Comparison of ENCODE assay signal across 9 cellular contexts in genomic region chr7:7099584-7100014, GRCh38.
DNase-seq lines count a peak whose midpoint lies in the region; ATAC-seq and TF ChIP-seq lines count a peak whose summit lies in the region.
"Had no signal": no experiment of that assay in that cellular context is flagged by ENCODE, and none has a peak within 500 bp of the region (broad histone marks: within the 10 kb centered on the region; RNA-seq: fewer than 3 reads in every experiment).

No MANE protein-coding gene starts in this region.

- no peak overlapping the region for H3K4me3 ChIP-seq in lower lobe of right lung

- peaks cover 26% of the 10 kb centered on the region for H3K4me1 ChIP-seq in lower lobe of right lung

- H3K9me3 Mint-ChIP-seq in activated naive CD4-positive, alpha-beta T cell treated with anti-CD3 and anti-CD28 coated beads, Interleukin-2, amount 10 ng/mL, durations not matched to agents 7 days and 5 days: no peaks in the 10 kb centered on the region
- H3K9me3 Mint-ChIP-seq: memory B cell had no signal

- H3K27ac ChIP-seq in lower lobe of right lung: no peak overlapping the region

- CTCF ChIA-PET in activated naive CD4-positive, alpha-beta T cell treated with anti-CD3 and anti-CD28 coated beads, Interleukin-2, amount 10 ng/mL, durations not matched to agents 7 days and 5 days (lab: Charles Lee): interaction anchor here (0.6 to 1.6 kb wide), 4 partner anchors 71 to 467 kb away, joined by 3 to 5 read pairs (median 4); partner anchors contain the start of gene MIOS

- ATAC-seq in lower lobe of right lung: peak; percentile 90
- no peak for ATAC-seq in GM18511 (IDR thresholded peaks at IDR 0.05; ENCODE audit: unreplicated experiment)
- no peak for ATAC-seq in GM19395 (IDR thresholded peaks at IDR 0.05; ENCODE audit: unreplicated experiment)

- H3K36me3 ChIP-seq in lower lobe of right lung: no peaks in the 10 kb centered on the region

- H3K4me3 Mint-ChIP-seq in activated naive CD4-positive, alpha-beta T cell treated with anti-CD3 and anti-CD28 coated beads, Interleukin-2, amount 10 ng/mL, durations not matched to agents 7 days and 5 days: no peak overlapping the region
- H3K4me3 Mint-ChIP-seq: memory B cell had no signal

- H3K27ac Mint-ChIP-seq in activated naive CD4-positive, alpha-beta T cell treated with anti-CD3 and anti-CD28 coated beads, Interleukin-2, amount 10 ng/mL, durations not matched to agents 7 days and 5 days: no peak overlapping the region
- H3K27ac Mint-ChIP-seq: memory B cell had no signal

- H3K9me3 ChIP-seq in lower lobe of right lung: no peaks in the 10 kb centered on the region

- no peaks in the 10 kb centered on the region for H3K27me3 ChIP-seq in lower lobe of right lung (ENCODE audit: low read depth)

- H3K36me3 Mint-ChIP-seq in activated naive CD4-positive, alpha-beta T cell treated with anti-CD3 and anti-CD28 coated beads, Interleukin-2, amount 10 ng/mL, durations not matched to agents 7 days and 5 days: no peaks in the 10 kb centered on the region
- H3K36me3 Mint-ChIP-seq: memory B cell had no signal

- DNase-seq in EL (peak; percentile 98), NCI-H446 (lab: John Stamatoyannopoulos, UW) (peak; percentile 43 to 71), ecto neural progenitor cell (ENCODE audit: low spot score) (peak; percentile 80), lower lobe of right lung (peak; percentile 59), NCI-H1694 treated with DMSO at 0.1 percent for 48 hours (lab: John Stamatoyannopoulos, UW) (no peak)
- no peak for DNase-seq in activated naive CD4-positive, alpha-beta T cell treated with anti-CD3 and anti-CD28 coated beads, Interleukin-2, amount 10 ng/mL, durations not matched to agents 7 days and 5 days

- H3K27me3 Mint-ChIP-seq in activated naive CD4-positive, alpha-beta T cell treated with anti-CD3 and anti-CD28 coated beads, Interleukin-2, amount 10 ng/mL, durations not matched to agents 7 days and 5 days: peaks cover 13% of the 10 kb centered on the region

- H3K4me1 Mint-ChIP-seq in activated naive CD4-positive, alpha-beta T cell treated with anti-CD3 and anti-CD28 coated beads, Interleukin-2, amount 10 ng/mL, durations not matched to agents 7 days and 5 days: peaks cover 10% of the 10 kb centered on the region

- intact Hi-C loops in lower lobe of right lung (cut with DNase I): loop anchor here (10.0 kb wide), 1 partner anchor 435 kb away; the partner anchor contains the start of gene COL28A1

- no peak for TF ChIP-seq CTCF in lower lobe of right lung (IDR thresholded peaks at IDR 0.05)

Comparison
In these comparisons a context has a peak if more than half of its experiments do, and no peak if none do; other contexts are left out.
1. DNase-seq: peak in EL (single experiment), NCI-H446 (2 of 2), ecto neural progenitor cell (single experiment) and lower lobe of right lung (single experiment); none in NCI-H1694 treated with DMSO at 0.1 percent for 48 hours (single experiment) and activated naive CD4-positive, alpha-beta T cell treated with anti-CD3 and anti-CD28 coated beads, Interleukin-2, amount 10 ng/mL, durations not matched to agents 7 days and 5 days (single experiment).
2. ATAC-seq: peak in lower lobe of right lung (2 of 2); none in GM18511 (single experiment) and GM19395 (single experiment).